ENCODE assay signal across 18 cellular contexts in the genomic region with DNA sequence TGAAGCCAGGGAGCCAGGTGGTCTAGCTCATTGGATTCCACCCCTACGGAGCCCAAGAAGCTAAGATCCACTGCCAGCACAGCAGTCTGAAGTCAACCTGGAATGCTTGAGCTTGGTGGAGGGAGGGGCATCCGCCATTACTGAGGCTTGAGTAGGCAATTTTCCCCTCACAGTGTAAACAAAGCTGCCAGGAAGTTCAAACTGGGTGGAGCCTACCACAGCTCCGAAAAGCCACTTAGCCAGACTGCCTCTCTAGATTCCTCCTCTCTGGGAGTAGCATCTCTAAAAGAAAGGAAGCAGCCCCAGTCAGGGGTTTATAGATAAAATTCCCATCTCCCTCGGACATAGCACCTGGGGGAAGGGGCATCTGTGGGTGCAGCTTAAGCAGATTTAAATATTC.
"Had no signal": no experiment of that assay in that cellular context is flagged by ENCODE, and none has a peak within 500 bp of the region (broad histone marks: within the 10 kb centered on the region; RNA-seq: fewer than 3 reads in every experiment).

No MANE protein-coding gene starts in this region.

- H3K9me3 ChIP-seq: colonic mucosa, upper lobe of right lung had no signal

- H3K27ac ChIP-seq: brain microvascular endothelial cell, colonic mucosa, left lung, upper lobe of right lung, WERI-Rb-1 had no signal

- H3K27me3 ChIP-seq: brain microvascular endothelial cell, colonic mucosa, left lung, upper lobe of right lung had no signal

- H3K4me1 ChIP-seq: colonic mucosa, left lung, upper lobe of right lung had no signal

- ATAC-seq: activated T-cell treated with anti-CD3 and anti-CD28 coated beads, Interleukin-2, amount 50 U/mL, for 72 hours; left lung; upper lobe of right lung had no signal

- H3K36me3 ChIP-seq: brain microvascular endothelial cell, colonic mucosa, left lung, upper lobe of right lung, WERI-Rb-1 had no signal

- DNase-seq: activated CD4-positive, alpha-beta T cell treated with anti-CD3 and anti-CD28 coated beads, Interleukin-2, amount 50 U/mL, for 4 hours; activated effector memory CD4-positive, alpha-beta T cell treated with anti-CD3 and anti-CD28 coated beads, Interleukin-2, amount 50 U/mL, for 16 hours; activated naive CD4-positive, alpha-beta T cell treated with anti-CD3 and anti-CD28 coated beads, Interleukin-2, amount 50 U/mL, for 16 hours; activated T-cell treated with anti-CD3 and anti-CD28 coated beads, Interleukin-2, amount 50 U/mL, for 72 hours; aorta; brain microvascular endothelial cell; colonic mucosa; erythroblast; hypothalamus; mammary epithelial cell; nephron progenitor cell; occipital lobe; posterior cingulate gyrus; stimulated activated CD8-positive, alpha-beta memory T cell treated with anti-CD3 and anti-CD28 coated beads, Interleukin-4, amount 100 ng/mL, for 48 hours; stimulated activated naive CD4-positive, alpha-beta T cell; upper lobe of right lung; WERI-Rb-1 had no signal

- H3K4me3 ChIP-seq: colonic mucosa, left lung, upper lobe of right lung had no signal
